In the genomic region with DNA sequence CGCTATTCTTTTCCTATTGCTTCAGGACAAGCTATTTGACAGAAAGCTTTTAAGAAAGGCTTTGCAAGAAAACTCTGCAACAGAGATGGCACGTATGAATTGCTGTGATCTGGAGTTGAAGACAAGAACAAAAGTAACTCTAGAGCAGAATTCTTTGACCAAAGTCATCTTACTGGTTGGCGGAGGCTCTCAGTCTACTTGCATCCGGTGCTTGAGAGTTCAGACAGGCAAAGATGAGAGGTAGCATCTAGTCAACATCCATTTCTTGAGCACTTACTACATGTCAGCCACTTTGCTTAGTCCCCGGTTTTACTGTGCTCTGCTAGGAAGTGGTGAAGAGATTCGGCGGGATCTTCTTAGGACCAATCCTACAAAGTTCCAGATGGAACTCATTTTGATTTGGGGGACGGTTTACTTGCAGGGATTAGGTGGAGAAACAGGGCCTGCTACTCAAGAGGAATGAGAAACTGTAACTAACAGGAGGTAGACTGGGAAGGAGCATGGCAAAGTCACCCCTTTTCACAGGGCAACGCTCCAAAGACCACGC, we compare ENCODE assay signal across 8 cellular contexts. TPM values are rescaled to one million over a fixed set of nuclear protein-coding genes. Genes with fewer than 3 reads are reported as not detected.
DNase-seq lines count a peak whose midpoint lies in the region; ATAC-seq, FAIRE-seq and TF ChIP-seq lines count a peak whose summit lies in the region.

No MANE protein-coding gene starts in this region.

- POLR2A ChIA-PET in CD8-positive, alpha-beta memory T cell (lab: Charles Lee), result interaction anchor here (0.7 kb wide), 1 partner anchor 32 kb away, joined by 4 read pairs; no protein-coding TSS in a partner anchor

- intact Hi-C loops in right lobe of liver (cut with DNase I) (no loop called here), thyroid gland (cut with DNase I) (no loop called here)

- H3K27ac Mint-ChIP-seq in CD8-positive, alpha-beta memory T cell, result peak overlapping the region; percentile 96 to 100 (median 98)

- H3K4me3 Mint-ChIP-seq in CD8-positive, alpha-beta memory T cell, result peak overlapping the region; percentile 93 to 99 (median 97)

- peaks cover 0 to 2% (median 0%) of the 10 kb centered on the region in 5 donors for H3K9me3 Mint-ChIP-seq in CD8-positive, alpha-beta memory T cell

- peaks cover 55 to 60% (median 58%) of the 10 kb centered on the region in 3 donors for H3K4me1 Mint-ChIP-seq in CD8-positive, alpha-beta memory T cell

- no peaks in the 10 kb centered on the region for H3K36me3 ChIP-seq in CD8-positive, alpha-beta memory T cell (ENCODE audit: insufficient read depth, low read length)
- H3K36me3 ChIP-seq in KOPT-K1 (ENCODE audit: insufficient read depth, low read length), result no peaks in the 10 kb centered on the region
- no peaks in the 10 kb centered on the region for H3K36me3 ChIP-seq in right lobe of liver
- no peaks in the 10 kb centered on the region for H3K36me3 ChIP-seq in thyroid gland

- no peak for DNase-seq in CD8-positive, alpha-beta memory T cell
- no peak for DNase-seq in astrocyte of the spinal cord (ENCODE audit: low read depth, low spot score)
- no peak for DNase-seq in right lobe of liver
- peak; percentile 7 to 8 for DNase-seq in thyroid gland
- DNase-seq in iPS-NIHi11 (ENCODE audit: low spot score), result no peak
- no peak for DNase-seq in GM12892 (ENCODE audit: insufficient read length)
- DNase-seq in NCI-H2081 treated with DMSO at 0.1 percent for 48 hours (lab: John Stamatoyannopoulos, UW), result no peak

- peak overlapping the region; percentile 98 for H3K4me3 ChIP-seq in CD8-positive, alpha-beta memory T cell (ENCODE audit: low read length)
- H3K4me3 ChIP-seq in astrocyte of the spinal cord (ENCODE audit: low read depth, low read length) (peak overlapping the region; percentile 78), right lobe of liver (peak overlapping the region; percentile 80 to 83 (median 81)), thyroid gland (replicated peaks in 1 of 3) (peak overlapping the region in 2 of 3 donors; percentile 75 to 84)

- peak overlapping the region; percentile 97 for H3K27ac ChIP-seq in CD8-positive, alpha-beta memory T cell (ENCODE audit: low read depth, low read length)
- H3K27ac ChIP-seq in KOPT-K1 (ENCODE audit: low read depth, low read length, poor library complexity, severe bottlenecking) (peak overlapping the region; percentile 79), right lobe of liver (peak overlapping the region; percentile 94 to 98 (median 96)), thyroid gland (peak overlapping the region; percentile 97 to 99 (median 97))

- H3K27me3 Mint-ChIP-seq in CD8-positive, alpha-beta memory T cell, result peaks cover 0 to 1% of the 10 kb centered on the region in 2 donors

- H3K27me3 ChIP-seq in CD8-positive, alpha-beta memory T cell (ENCODE audit: insufficient read depth, low read length, poor library complexity, severe bottlenecking), result no peaks in the 10 kb centered on the region
- no peaks in the 10 kb centered on the region for H3K27me3 ChIP-seq in right lobe of liver
- H3K27me3 ChIP-seq in thyroid gland, result no peaks in the 10 kb centered on the region

- CTCF ChIA-PET in CD8-positive, alpha-beta memory T cell (lab: Charles Lee), result no interaction called here

- no peak for FAIRE-seq in GM12892 (lab: Jason Lieb, UNC)

- TF ChIP-seq POLR2A in right lobe of liver (IDR thresholded peaks at IDR 0.05) (no peak), thyroid gland (IDR thresholded peaks at IDR 0.05) (no peak), GM12892 (IDR thresholded peaks at IDR 0.05; ENCODE audit: low read depth, low read length) (no peak)

- TF ChIP-seq CTCF in astrocyte of the spinal cord (IDR thresholded peaks at IDR 0.05; ENCODE audit: low read depth, low read length) (no peak), right lobe of liver (IDR thresholded peaks at IDR 0.05) (no peak), thyroid gland (IDR thresholded peaks at IDR 0.05) (no peak)

- no peaks in the 10 kb centered on the region for H3K9me3 ChIP-seq in CD8-positive, alpha-beta memory T cell (ENCODE audit: low read length)
- peaks cover 11% of the 10 kb centered on the region for H3K9me3 ChIP-seq in KOPT-K1 (ENCODE audit: insufficient read depth, low read length, poor library complexity, severe bottlenecking)
- no peaks in the 10 kb centered on the region for H3K9me3 ChIP-seq in right lobe of liver
- no peaks in the 10 kb centered on the region for H3K9me3 ChIP-seq in thyroid gland

- no peak for ATAC-seq in right lobe of liver

- 66% methylated on average over 10 of the region's 10 CpGs for WGBS in right lobe of liver (ENCODE audit: insufficient coverage, low coverage, low lambda C conversion rate, missing lambda C conversion rate)
- 52 to 60% methylated on average over 9 to 10 of the region's 10 CpGs for WGBS in thyroid gland, 2 donors

- peaks cover 30% of the 10 kb centered on the region for H3K4me1 ChIP-seq in CD8-positive, alpha-beta memory T cell (ENCODE audit: insufficient read depth, low read length)
- H3K4me1 ChIP-seq in right lobe of liver (no peaks in the 10 kb centered on the region), thyroid gland (peaks cover 5 to 8% of the 10 kb centered on the region in 2 donors)

- in situ Hi-C loops in astrocyte of the spinal cord (cut with HindIII; ENCODE audit: low sequenced_read_pairs), result no loop called here

- H3K36me3 Mint-ChIP-seq in CD8-positive, alpha-beta memory T cell, result peaks cover 12 to 28% (median 14%) of the 10 kb centered on the region in 3 donors

RNA-seq across cellular contexts. Expression of gene CCDC91, which starts 0.4 kb away (rescaled TPM):
- 10 to 100 TPM; 20.3 to 23.2 TPM for total RNA-seq in CD8-positive, alpha-beta memory T cell
- 64.1 TPM for polyA plus RNA-seq in CD8-positive, alpha-beta memory T cell
- 10 to 100 TPM; 10.0 to 21.5 (median 13.9) TPM for total RNA-seq in right lobe of liver
- 10 to 100 TPM; 55.6 to 74.0 (median 62.6) TPM for total RNA-seq in thyroid gland
- 14.9 TPM for polyA plus RNA-seq in GM12892 (2012; ENCODE audit: missing spikeins)

Comparison
In these comparisons a context has a peak if more than half of its experiments do, and no peak if none do; other contexts are left out.
1. DNase-seq: peak in thyroid gland (2 of 2); none in CD8-positive, alpha-beta memory T cell (0 of 5), astrocyte of the spinal cord (single experiment), right lobe of liver (0 of 3), iPS-NIHi11 (single experiment), GM12892 (single experiment) and NCI-H2081 treated with DMSO at 0.1 percent for 48 hours (single experiment).
2. Peak in every context shown above with its lines, with median percentiles within 50 percentile points of each other: H3K27ac ChIP-seq and H3K4me3 ChIP-seq.